8 cellular contexts compared by ENCODE assay signal in the genomic region with DNA sequence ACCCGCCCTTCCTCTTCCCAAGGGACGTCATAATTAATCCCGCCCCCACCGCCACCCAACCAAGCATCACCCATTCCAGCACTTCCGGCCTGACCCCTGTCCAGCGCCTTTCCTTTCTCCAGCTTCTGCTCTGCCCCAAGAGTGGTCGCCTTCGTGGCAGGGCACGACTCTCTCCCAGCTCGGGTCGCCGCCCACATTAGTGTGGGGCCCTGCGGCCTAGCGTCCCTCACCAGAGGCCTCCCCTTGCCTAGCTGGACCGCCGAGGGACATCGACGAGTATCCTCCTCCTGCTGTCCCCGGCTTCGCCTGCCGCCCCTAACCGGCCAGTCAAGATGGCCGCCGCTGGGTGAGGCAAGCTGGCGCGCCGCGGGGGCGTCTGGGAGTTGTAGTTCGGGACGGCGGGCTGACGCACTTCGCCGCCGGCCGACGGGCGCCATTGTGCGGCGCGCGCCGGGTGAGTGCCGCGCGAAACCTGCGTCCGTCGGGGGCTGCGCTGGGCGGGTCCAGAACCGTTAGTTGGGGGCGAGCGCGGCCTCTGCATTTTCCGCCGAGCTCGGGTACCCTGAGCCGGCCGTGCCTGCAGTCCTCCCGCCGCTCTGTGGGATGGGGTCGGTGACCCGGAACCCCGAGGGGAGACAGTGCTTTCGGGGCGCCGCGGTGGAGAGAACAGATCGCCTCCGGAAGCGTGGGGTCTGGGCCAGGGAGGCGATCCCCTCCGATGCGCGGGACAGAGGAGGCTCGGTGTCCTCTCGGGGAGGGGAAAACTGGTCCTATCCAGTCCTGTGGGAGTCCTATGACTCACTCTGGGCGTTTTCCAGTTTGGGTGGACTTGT. TPM values are rescaled to one million over a fixed set of nuclear protein-coding genes. Genes with fewer than 3 reads are reported as not detected.
DNase-seq lines count a peak whose midpoint lies in the region; FAIRE-seq and TF ChIP-seq lines count a peak whose summit lies in the region.

Gene ZNF274, plus strand, starts transcription at position 73 of the 833 bp plus-strand sequence. CDS start 905 bp downstream, outside the sequence.

- no peak for TF ChIP-seq CTCF in Loucy (conservative IDR thresholded peaks at IDR 0.05; ENCODE audit: low read length)
- peak; percentile 67 for TF ChIP-seq CTCF in neutrophil (IDR thresholded peaks at IDR 0.05)
- no peak for TF ChIP-seq CTCF in subcutaneous adipose tissue (IDR thresholded peaks at IDR 0.05; ENCODE audit: low read depth)

- H3K4me3 ChIP-seq in Loucy (ENCODE audit: low read length, poor library complexity, severe bottlenecking) (peak within 1 kb of the TSS; percentile 96), neutrophil (ENCODE audit: low read depth in 1 of 2, low read length in 1 of 2) (peak within 1 kb of the TSS; percentile 96 to 97)

- no peaks in the 10 kb centered on the region for H4K20me1 ChIP-seq in Loucy (ENCODE audit: insufficient read depth, low read length, poor library complexity, severe bottlenecking)

- in situ Hi-C loops in SK-MEL-5 (cut with HindIII; ENCODE audit: low pct_unique_long_range_greater_than_20kb, low sequenced_read_pairs) = no loop called here

- H3K9me3 ChIP-seq in ES-I3 (ENCODE audit: control insufficient read depth, insufficient read depth, low read length) (peaks cover 8% of the 10 kb centered on the region), Loucy (ENCODE audit: insufficient read depth, low read depth, low read length) (peaks cover 19% of the 10 kb centered on the region; the same call in 1 of the 2 replicates), neutrophil (peaks cover 29% of the 10 kb centered on the region)

- peak within 1 kb of the TSS; percentile 100 for H3K27ac ChIP-seq in neutrophil

- peaks cover 5% of the 10 kb centered on the region; the same call in 1 of the 2 replicates for H3F3A ChIP-seq in Loucy (ENCODE audit: low read depth)

- no peaks in the 10 kb centered on the region for H3K9me2 ChIP-seq in Loucy (replicated peaks; ENCODE audit: low read depth, low read length)

- DNase-seq in H54 (ENCODE audit: insufficient read length, low spot score) (peak; percentile 78), SK-MEL-5 (ENCODE audit: low read depth, low spot score) (peak; percentile 87), frontal cortex (ENCODE audit: low spot score in 2 of 2) (peak; percentile 88 to 92)
- peak; percentile 94 for DNase-seq in activated naive CD4-positive, alpha-beta T cell treated with Interleukin-2 at 50 U/mL for 16 hours

- peak; percentile 70 for TF ChIP-seq POLR2A in H54 (IDR thresholded peaks at IDR 0.05; ENCODE audit: low read depth, low read length)

- H3K4me1 ChIP-seq in ES-I3 (ENCODE audit: insufficient read depth, low read length) (no peaks in the 10 kb centered on the region), Loucy (ENCODE audit: insufficient read depth, low read length, poor library complexity, severe bottlenecking) (peaks cover 7% of the 10 kb centered on the region), neutrophil (ENCODE audit: control insufficient read depth in 1 of 2, insufficient read depth in 1 of 2, low read depth in 1 of 2, low read length in 1 of 2) (peaks cover 14 to 18% of the 10 kb centered on the region in 2 experiments)

- H3K36me3 ChIP-seq in ES-I3 (ENCODE audit: insufficient read depth, low read length) (peaks cover 13% of the 10 kb centered on the region), Loucy (ENCODE audit: insufficient read depth, low read length) (peaks cover 23% of the 10 kb centered on the region; the same call in 1 of the 2 replicates), neutrophil (peaks cover 19% of the 10 kb centered on the region)

- H3K9ac ChIP-seq in ES-I3 (ENCODE audit: low read depth, low read length) (peak within 1 kb of the TSS; percentile 96), Loucy (ENCODE audit: low read depth, low read length, poor library complexity, severe bottlenecking) (peak within 1 kb of the TSS; percentile 96)

- FAIRE-seq in H54 (lab: Jason Lieb, UNC) (no peak), frontal cortex (lab: Jason Lieb, UNC) (no peak)

- H3K4me2 ChIP-seq in Loucy (ENCODE audit: low read depth, low read length, poor library complexity, severe bottlenecking) = peak within 1 kb of the TSS; percentile 91

- H3K79me2 ChIP-seq in Loucy (ENCODE audit: insufficient read depth, low read length) = peaks cover 29% of the 10 kb centered on the region

- peak within 1 kb of the TSS; percentile 78 for H2AFZ ChIP-seq in Loucy (ENCODE audit: low read length)

- H3K27me3 ChIP-seq in Loucy (ENCODE audit: insufficient read depth, low read length, poor library complexity, severe bottlenecking) (no peaks in the 10 kb centered on the region), neutrophil (no peaks in the 10 kb centered on the region)

RNA-seq across cellular contexts. Expression of gene ZNF274, which starts in this region (rescaled TPM):
- 11.9 and 14.3 TPM in 2 replicates for total RNA-seq in SK-MEL-5 (2014; rRNA removed; shearing (Covaris generic))
- polyA plus RNA-seq in SK-MEL-5 (2015; cell fraction: cytosol; rRNA removed) = 10.9 and 18.7 TPM in 2 replicates
- polyA plus RNA-seq in SK-MEL-5 (2015; cell fraction: nucleus; rRNA removed) = 24.0 and 28.1 TPM in 2 replicates
- total RNA-seq in frontal cortex (23.2 TPM), subcutaneous adipose tissue (10 to 100 TPM; 17.0 to 25.5 (median 20.3) TPM)

Comparison
In these comparisons a context has a peak if more than half of its experiments do, and no peak if none do; other contexts are left out.
1. Peak in every context shown above with its lines: DNase-seq, H3K4me3 ChIP-seq and H3K27ac ChIP-seq.